13 cellular contexts compared by ENCODE assay signal in genomic region chr15:80154336-80154735, GRCh38. TPM values are rescaled to one million over a fixed set of nuclear protein-coding genes. Genes with fewer than 3 reads are reported as not detected.
DNase-seq lines count a peak whose midpoint lies in the region; ATAC-seq and TF ChIP-seq lines count a peak whose summit lies in the region.
"Had no signal": no experiment of that assay in that cellular context is flagged by ENCODE, and none has a peak within 500 bp of the region (broad histone marks: within the 10 kb centered on the region; RNA-seq: fewer than 3 reads in every experiment).

No MANE protein-coding gene starts in this region.

- peak overlapping the region; percentile 87 for H3K4me3 Mint-ChIP-seq in activated naive CD4-positive, alpha-beta T cell treated with anti-CD3 and anti-CD28 coated beads for 36 hours
- peak overlapping the region; percentile 89 for H3K4me3 Mint-ChIP-seq in activated T-helper 17 cell treated with anti-CD3 and anti-CD28 coated beads, Interleukin-2, amount 50 U/mL, for 72 hours

- no peaks in the 10 kb centered on the region for H3K9me3 ChIP-seq in thyroid gland
- H3K9me3 ChIP-seq in uterus = no peaks in the 10 kb centered on the region
- H3K9me3 ChIP-seq: BE2C, heart right ventricle had no signal

- H3K4me1 ChIP-seq in thyroid gland = peaks cover 26 to 42% of the 10 kb centered on the region in 2 donors
- H3K4me1 ChIP-seq in uterus = peaks cover 0 to 3% of the 10 kb centered on the region in 2 donors

- peaks cover 19% of the 10 kb centered on the region for H3K4me1 Mint-ChIP-seq in activated naive CD4-positive, alpha-beta T cell treated with anti-CD3 and anti-CD28 coated beads for 36 hours (ENCODE audit: low read depth)
- peaks cover 21% of the 10 kb centered on the region for H3K4me1 Mint-ChIP-seq in activated T-helper 17 cell treated with anti-CD3 and anti-CD28 coated beads, Interleukin-2, amount 50 U/mL, for 72 hours

- H3K4me3 ChIP-seq in thyroid gland (replicated peaks in 1 of 3) = no peak overlapping the region
- H3K4me3 ChIP-seq in uterus = no peak overlapping the region

- no peak for TF ChIP-seq POLR2A in thyroid gland (IDR thresholded peaks at IDR 0.05)
- no peak for TF ChIP-seq POLR2A in uterus (IDR thresholded peaks at IDR 0.05)

- H3K27me3 Mint-ChIP-seq in activated naive CD4-positive, alpha-beta T cell treated with anti-CD3 and anti-CD28 coated beads for 36 hours (ENCODE audit: low read depth) = no peaks in the 10 kb centered on the region
- no peaks in the 10 kb centered on the region for H3K27me3 Mint-ChIP-seq in activated T-helper 17 cell treated with anti-CD3 and anti-CD28 coated beads, Interleukin-2, amount 50 U/mL, for 72 hours

- intact Hi-C loops in activated naive CD4-positive, alpha-beta T cell treated with anti-CD3 and anti-CD28 coated beads for 36 hours (cut with micrococcal nuclease) = loop anchor here (10.0 kb wide), 2 partner anchors 840 kb away; partner anchors contain the start of gene TMED3
- intact Hi-C loops in thyroid gland (cut with DNase I) (loop anchor here (10.0 kb wide), 1 partner anchor 230 kb away; no protein-coding TSS in a partner anchor), uterus (cut with DNase I; ENCODE audit: low total_unique reads) (no loop called here)

- no peaks in the 10 kb centered on the region for H3K36me3 ChIP-seq in thyroid gland
- H3K36me3 ChIP-seq in uterus = no peaks in the 10 kb centered on the region
- H3K36me3 ChIP-seq: BE2C had no signal

- TF ChIP-seq CTCF in thyroid gland (IDR thresholded peaks at IDR 0.05) = no peak
- TF ChIP-seq CTCF in uterus (IDR thresholded peaks at IDR 0.05) = no peak

- ATAC-seq in activated T-helper 17 cell treated with anti-CD3 and anti-CD28 coated beads, Interleukin-2, amount 50 U/mL, for 72 hours (replicated peaks) = no peak
- peak; percentile 61 for ATAC-seq in left lobe of liver
- no peak for ATAC-seq in GM21723 (IDR thresholded peaks at IDR 0.05; ENCODE audit: unreplicated experiment)

- DNase-seq in activated naive CD4-positive, alpha-beta T cell treated with anti-CD3 and anti-CD28 coated beads for 36 hours = no peak
- no peak for DNase-seq in activated naive CD4-positive, alpha-beta T cell (lab: John Stamatoyannopoulos, UW)
- DNase-seq in left lobe of liver (ENCODE audit: low spot score) = peak; percentile 87
- DNase-seq in thyroid gland = peak; percentile 39 to 50
- no peak for DNase-seq in HK-2 (ENCODE audit: unreplicated experiment)
- DNase-seq in uterus = no peak
- DNase-seq: activated CD4-positive, alpha-beta T cell treated with anti-CD3 and anti-CD28 coated beads, Interleukin-2, amount 50 U/mL, for 48 hours; BE2C; central memory CD4-positive, alpha-beta T cell; heart right ventricle; NCI-H1436 treated with DMSO at 0.1 percent for 48 hours had no signal

- CTCF ChIA-PET in activated naive CD4-positive, alpha-beta T cell treated with anti-CD3 and anti-CD28 coated beads for 36 hours (lab: Charles Lee) = no interaction called here

- no peak overlapping the region for H3K27ac Mint-ChIP-seq in activated naive CD4-positive, alpha-beta T cell treated with anti-CD3 and anti-CD28 coated beads for 36 hours
- peak overlapping the region; percentile 42 for H3K27ac Mint-ChIP-seq in activated T-helper 17 cell treated with anti-CD3 and anti-CD28 coated beads, Interleukin-2, amount 50 U/mL, for 72 hours

- no peak overlapping the region for H3K27ac ChIP-seq in thyroid gland
- no peak overlapping the region for H3K27ac ChIP-seq in uterus

- H3K36me3 Mint-ChIP-seq in activated naive CD4-positive, alpha-beta T cell treated with anti-CD3 and anti-CD28 coated beads for 36 hours (ENCODE audit: low read depth) = peaks cover 5% of the 10 kb centered on the region
- peaks cover 22% of the 10 kb centered on the region for H3K36me3 Mint-ChIP-seq in activated T-helper 17 cell treated with anti-CD3 and anti-CD28 coated beads, Interleukin-2, amount 50 U/mL, for 72 hours (ENCODE audit: low read depth)

- H3K9me3 Mint-ChIP-seq in activated naive CD4-positive, alpha-beta T cell treated with anti-CD3 and anti-CD28 coated beads for 36 hours = no peaks in the 10 kb centered on the region
- H3K9me3 Mint-ChIP-seq in activated T-helper 17 cell treated with anti-CD3 and anti-CD28 coated beads, Interleukin-2, amount 50 U/mL, for 72 hours = no peaks in the 10 kb centered on the region

- H3K27me3 ChIP-seq in thyroid gland = no peaks in the 10 kb centered on the region
- no peaks in the 10 kb centered on the region for H3K27me3 ChIP-seq in uterus
- H3K27me3 ChIP-seq: BE2C, heart right ventricle had no signal

- WGBS in thyroid gland, 2 donors = 76 to 78% methylated on average over 5 to 6 of the region's 6 CpGs

RNA-seq across cellular contexts. Expression of gene FAH, which starts 1.5 kb away (rescaled TPM):
- total RNA-seq in activated naive CD4-positive, alpha-beta T cell treated with anti-CD3 and anti-CD28 coated beads for 36 hours = 10 to 100 TPM; 53.4 to 55.8 TPM
- total RNA-seq in activated T-helper 17 cell treated with anti-CD3 and anti-CD28 coated beads, Interleukin-2, amount 50 U/mL, for 72 hours = 10 to 100 TPM; 66.3 to 87.7 TPM
- 215 TPM for total RNA-seq in left lobe of liver
- 10 to 100 TPM; 14.0 to 30.2 (median 21.2) TPM for total RNA-seq in thyroid gland
- total RNA-seq in uterus = 10 to 100 TPM in 2 of 4 donors, 1 to 10 TPM in 2; 5.4 to 29.0 (median 11.2) TPM

Comparison
In these comparisons a context has a peak if more than half of its experiments do, and no peak if none do; other contexts are left out.
1. DNase-seq: peak in left lobe of liver (single experiment) and thyroid gland (2 of 2); none in activated naive CD4-positive, alpha-beta T cell treated with anti-CD3 and anti-CD28 coated beads for 36 hours (single experiment), activated naive CD4-positive, alpha-beta T cell (0 of 4), HK-2 (single experiment) and uterus (0 of 2).